21 cellular contexts compared by ENCODE assay signal in genomic region chr4:48543796-48544195, GRCh38. TPM values are rescaled to one million over a fixed set of nuclear protein-coding genes. Genes with fewer than 3 reads are reported as not detected.
"Had no signal": no experiment of that assay in that cellular context is flagged by ENCODE, and none has a peak within 500 bp of the region (broad histone marks: within the 10 kb centered on the region; RNA-seq: fewer than 3 reads in every experiment).

No MANE protein-coding gene starts in this region.

- H3K27ac Mint-ChIP-seq: stimulated activated naive CD8-positive, alpha-beta T cell treated with anti-CD3 and anti-CD28 coated beads, Interleukin-15, amount 100 ng/mL, for 72 hours; T-helper 2 cell treated with Interferon-gamma antibody and Interleukin-4, amounts not matched to agents 5 μg/mL and 100 μg/mL, for 36 hours had no signal

- H3K9me3 Mint-ChIP-seq: brain; central memory CD8-positive, alpha-beta T cell; neural crest cell; stimulated activated naive CD8-positive, alpha-beta T cell treated with anti-CD3 and anti-CD28 coated beads, Interleukin-15, amount 100 ng/mL, for 72 hours; T-helper 2 cell treated with Interferon-gamma antibody and Interleukin-4, amounts not matched to agents 5 μg/mL and 100 μg/mL, for 36 hours had no signal

- H3K9me3 ChIP-seq: esophagus squamous epithelium, heart left ventricle, ovary, thoracic aorta had no signal

- H3K4me3 ChIP-seq: esophagus squamous epithelium, heart left ventricle, ovary, thoracic aorta had no signal

- ATAC-seq: foreskin keratinocyte; heart left ventricle; left ventricle myocardium superior; stimulated activated naive CD8-positive, alpha-beta T cell treated with anti-CD3 and anti-CD28 coated beads, Interleukin-15, amount 100 ng/mL, for 72 hours had no signal

- H3K4me1 Mint-ChIP-seq: central memory CD8-positive, alpha-beta T cell; neural crest cell; stimulated activated naive CD8-positive, alpha-beta T cell treated with anti-CD3 and anti-CD28 coated beads, Interleukin-15, amount 100 ng/mL, for 72 hours had no signal

- H3K36me3 ChIP-seq: ovary had no signal

- H3K4me3 Mint-ChIP-seq: brain; central memory CD8-positive, alpha-beta T cell; neural crest cell; stimulated activated naive CD8-positive, alpha-beta T cell treated with anti-CD3 and anti-CD28 coated beads, Interleukin-15, amount 100 ng/mL, for 72 hours; T-helper 2 cell treated with Interferon-gamma antibody and Interleukin-4, amounts not matched to agents 5 μg/mL and 100 μg/mL, for 36 hours had no signal

- H3K4me1 ChIP-seq: foreskin keratinocyte had no signal

- H3K27me3 Mint-ChIP-seq: brain; central memory CD8-positive, alpha-beta T cell; stimulated activated naive CD8-positive, alpha-beta T cell treated with anti-CD3 and anti-CD28 coated beads, Interleukin-15, amount 100 ng/mL, for 72 hours had no signal

- DNase-seq: activated CD4-positive, alpha-beta T cell treated with anti-CD3 and anti-CD28 coated beads, Interleukin-2, amount 50 U/mL, for 48 hours; activated CD4-positive, CD25-positive, alpha-beta regulatory T cell treated with anti-CD3 and anti-CD28 coated beads, Interleukin-2, amount 50 U/mL, for 72 hours; activated gamma-delta T cell treated with Interleukin-2 at 50 U/mL for 16 hours; activated T-cell treated with anti-CD3 and anti-CD28 coated beads, Interleukin-2, amount 50 U/mL, for 48 hours; esophagus squamous epithelium; heart left ventricle; islet precursor cell; left ventricle myocardium superior; mesendoderm; ovary; retina; stimulated activated CD4-positive, alpha-beta T cell treated with anti-CD3 and anti-CD28 coated beads, Interleukin-4, amount 100 ng/mL, for 4 hours; stimulated activated naive CD8-positive, alpha-beta T cell treated with anti-CD3 and anti-CD28 coated beads, Interleukin-15, amount 100 ng/mL, for 72 hours had no signal

- H3K27me3 ChIP-seq: esophagus squamous epithelium, foreskin keratinocyte, heart left ventricle, ovary had no signal

RNA-seq across cellular contexts. Expression of gene ZAR1, which starts 53.7 kb away (rescaled TPM):
- total RNA-seq: esophagus squamous epithelium, foreskin keratinocyte, heart left ventricle, left ventricle myocardium superior, neural crest cell, ovary, skeletal muscle tissue, urinary bladder had no signal
